ENCODE assay signal across 28 cellular contexts in the genomic region with DNA sequence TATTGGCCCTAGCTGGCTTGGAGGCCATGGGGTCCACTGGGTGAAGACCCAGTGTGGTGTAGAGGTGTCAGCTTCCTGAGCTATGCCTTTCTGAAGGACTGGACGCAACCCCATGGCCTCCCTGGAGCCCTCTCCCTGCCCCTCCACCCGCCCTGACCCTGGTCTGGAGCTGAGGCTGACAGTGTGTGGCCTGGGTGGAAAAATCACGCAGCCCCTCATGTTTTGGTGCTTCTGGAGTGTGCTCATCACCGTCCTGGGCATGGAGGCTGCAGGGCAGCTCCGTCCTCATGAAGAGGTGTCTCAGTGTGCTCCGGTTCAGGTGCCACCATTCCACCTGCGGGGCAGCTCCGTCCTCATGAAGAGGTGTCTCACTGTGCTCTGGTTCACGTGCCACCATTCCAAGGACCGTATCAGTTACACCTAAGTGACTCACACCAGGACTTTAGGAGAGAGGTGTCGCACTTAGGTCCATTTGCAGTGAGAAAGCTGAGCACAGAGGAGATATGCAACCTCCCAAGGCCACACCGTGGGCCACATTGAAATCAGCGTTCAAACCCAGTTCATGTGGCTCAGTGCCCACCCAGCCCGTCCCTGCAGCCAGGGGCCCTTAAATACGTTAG.
"Had no signal": no experiment of that assay in that cellular context is flagged by ENCODE, and none has a peak within 500 bp of the region (broad histone marks: within the 10 kb centered on the region; RNA-seq: fewer than 3 reads in every experiment).

No MANE protein-coding gene starts in this region.

- H3K4me3 Mint-ChIP-seq: activated CD4-positive, alpha-beta memory T cell treated with anti-CD3 and anti-CD28 coated beads, Interleukin-2, amount 10 ng/mL, durations not matched to agents 7 days and 5 days; activated CD4-positive, alpha-beta T cell treated with anti-CD3 and anti-CD28 coated beads for 36 hours; activated CD4-positive, alpha-beta T cell treated with anti-CD3 and anti-CD28 coated beads, Interleukin-2, amount 10 ng/mL, durations not matched to agents 24 days and 14 days; activated naive CD4-positive, alpha-beta T cell treated with anti-CD3 and anti-CD28 coated beads, Interleukin-2, amount 10 ng/mL, durations not matched to agents 7 days and 5 days; activated naive CD8-positive, alpha-beta T cell treated with anti-CD3 and anti-CD28 coated beads, Interleukin-2, amount 10 ng/mL, durations not matched to agents 7 days and 5 days; activated T-cell treated with anti-CD3 and anti-CD28 coated beads, Interleukin-2, amount 50 U/mL, for 72 hours; brain; effector memory CD8-positive, alpha-beta T cell had no signal

- H3K9me3 ChIP-seq: ascending aorta, breast epithelium, esophagus squamous epithelium had no signal

- H3K4me1 Mint-ChIP-seq: activated CD4-positive, alpha-beta memory T cell treated with anti-CD3 and anti-CD28 coated beads, Interleukin-2, amount 10 ng/mL, durations not matched to agents 7 days and 5 days; activated CD4-positive, alpha-beta T cell treated with anti-CD3 and anti-CD28 coated beads for 36 hours; activated CD4-positive, alpha-beta T cell treated with anti-CD3 and anti-CD28 coated beads, Interleukin-2, amount 10 ng/mL, durations not matched to agents 24 days and 14 days; activated naive CD4-positive, alpha-beta T cell treated with anti-CD3 and anti-CD28 coated beads, Interleukin-2, amount 10 ng/mL, durations not matched to agents 7 days and 5 days; activated naive CD8-positive, alpha-beta T cell treated with anti-CD3 and anti-CD28 coated beads, Interleukin-2, amount 10 ng/mL, durations not matched to agents 7 days and 5 days had no signal

- H3K27me3 Mint-ChIP-seq: activated CD4-positive, alpha-beta memory T cell treated with anti-CD3 and anti-CD28 coated beads, Interleukin-2, amount 10 ng/mL, durations not matched to agents 7 days and 5 days; activated CD4-positive, alpha-beta T cell treated with anti-CD3 and anti-CD28 coated beads for 36 hours; activated CD4-positive, alpha-beta T cell treated with anti-CD3 and anti-CD28 coated beads, Interleukin-2, amount 10 ng/mL, durations not matched to agents 24 days and 14 days; activated naive CD4-positive, alpha-beta T cell treated with anti-CD3 and anti-CD28 coated beads, Interleukin-2, amount 10 ng/mL, durations not matched to agents 7 days and 5 days; activated naive CD8-positive, alpha-beta T cell treated with anti-CD3 and anti-CD28 coated beads, Interleukin-2, amount 10 ng/mL, durations not matched to agents 7 days and 5 days; effector memory CD8-positive, alpha-beta T cell had no signal

- H3K36me3 Mint-ChIP-seq: activated naive CD4-positive, alpha-beta T cell treated with anti-CD3 and anti-CD28 coated beads, Interleukin-2, amount 10 ng/mL, durations not matched to agents 7 days and 5 days; activated naive CD8-positive, alpha-beta T cell treated with anti-CD3 and anti-CD28 coated beads, Interleukin-2, amount 10 ng/mL, durations not matched to agents 7 days and 5 days; brain had no signal

- DNase-seq: activated CD4-positive, alpha-beta memory T cell treated with anti-CD3 and anti-CD28 coated beads, Interleukin-2, amount 10 ng/mL, durations not matched to agents 7 days and 5 days; activated CD4-positive, alpha-beta T cell treated with anti-CD3 and anti-CD28 coated beads for 36 hours; activated CD4-positive, alpha-beta T cell treated with anti-CD3 and anti-CD28 coated beads, Interleukin-2, amount 10 ng/mL, durations not matched to agents 24 days and 14 days; activated CD4-positive, alpha-beta T cell treated with anti-CD3 and anti-CD28 coated beads, Interleukin-2, amount 50 U/mL, for 4 hours; activated CD4-positive, CD25-positive, alpha-beta regulatory T cell; activated CD4-positive, CD25-positive, alpha-beta regulatory T cell treated with anti-CD3 and anti-CD28 coated beads, Interleukin-2, amount 50 U/mL, for 72 hours; activated CD8-positive, alpha-beta memory T cell treated with anti-CD3 and anti-CD28 coated beads, Interleukin-2, amount 50 U/mL, for 4 hours; activated gamma-delta T cell; activated naive CD4-positive, alpha-beta T cell; activated naive CD4-positive, alpha-beta T cell treated with anti-CD3 and anti-CD28 coated beads, Interleukin-2, amount 10 ng/mL, durations not matched to agents 7 days and 5 days; activated naive CD8-positive, alpha-beta T cell treated with anti-CD3 and anti-CD28 coated beads, Interleukin-2, amount 10 ng/mL, durations not matched to agents 7 days and 5 days; activated T-cell treated with anti-CD3 and anti-CD28 coated beads, Interleukin-2, amount 50 U/mL, for 1 hour; activated T-cell treated with anti-CD3 and anti-CD28 coated beads, Interleukin-2, amount 50 U/mL, for 72 hours; central memory CD4-positive, alpha-beta T cell; cortex of kidney; dermis blood vessel endothelial cell; effector CD4-positive, alpha-beta T cell; effector memory CD8-positive, alpha-beta T cell; erythroblast; esophagus squamous epithelium; foreskin melanocyte; T-helper 2 cell had no signal

- H3K4me1 ChIP-seq: ascending aorta, breast epithelium, esophagus squamous epithelium, gastroesophageal sphincter had no signal

- ATAC-seq: activated CD4-positive, alpha-beta T cell treated with anti-CD3 and anti-CD28 coated beads for 36 hours; activated naive CD4-positive, alpha-beta T cell treated with anti-CD3 and anti-CD28 coated beads, Interleukin-2, amount 50 U/mL, for 72 hours; activated T-cell treated with anti-CD3 and anti-CD28 coated beads, Interleukin-2, amount 50 U/mL, for 72 hours; effector memory CD8-positive, alpha-beta T cell; gastroesophageal sphincter had no signal

- H3K4me3 ChIP-seq: ascending aorta, breast epithelium, cardiac muscle cell, esophagus squamous epithelium, gastroesophageal sphincter had no signal

- H3K27ac Mint-ChIP-seq: activated CD4-positive, alpha-beta memory T cell treated with anti-CD3 and anti-CD28 coated beads, Interleukin-2, amount 10 ng/mL, durations not matched to agents 7 days and 5 days; activated CD4-positive, alpha-beta T cell treated with anti-CD3 and anti-CD28 coated beads for 36 hours; activated CD4-positive, alpha-beta T cell treated with anti-CD3 and anti-CD28 coated beads, Interleukin-2, amount 10 ng/mL, durations not matched to agents 24 days and 14 days; activated naive CD4-positive, alpha-beta T cell treated with anti-CD3 and anti-CD28 coated beads, Interleukin-2, amount 10 ng/mL, durations not matched to agents 7 days and 5 days; activated naive CD4-positive, alpha-beta T cell treated with anti-CD3 and anti-CD28 coated beads, Interleukin-2, amount 50 U/mL, for 72 hours; activated naive CD8-positive, alpha-beta T cell treated with anti-CD3 and anti-CD28 coated beads, Interleukin-2, amount 10 ng/mL, durations not matched to agents 7 days and 5 days; activated T-cell treated with anti-CD3 and anti-CD28 coated beads, Interleukin-2, amount 50 U/mL, for 72 hours; brain; effector memory CD8-positive, alpha-beta T cell had no signal

- H3K36me3 ChIP-seq: ascending aorta, breast epithelium, cardiac muscle cell, esophagus squamous epithelium, gastroesophageal sphincter had no signal

- H3K27me3 ChIP-seq: ascending aorta, breast epithelium, cardiac muscle cell had no signal

- H3K27ac ChIP-seq: ascending aorta, breast epithelium, cardiac muscle cell, esophagus squamous epithelium, gastroesophageal sphincter had no signal
